ENCODE assay signal across 28 cellular contexts in genomic region chr2:224281374-224281773, GRCh38.
"Had no signal": no experiment of that assay in that cellular context is flagged by ENCODE, and none has a peak within 500 bp of the region (broad histone marks: within the 10 kb centered on the region; RNA-seq: fewer than 3 reads in every experiment).

No MANE protein-coding gene starts in this region.

- H3K27me3 ChIP-seq: stomach, testis, thyroid gland, tibial artery, tibial nerve, transverse colon, upper lobe of left lung, upper lobe of right lung, uterus, vagina had no signal

- H3K27ac Mint-ChIP-seq: stimulated activated effector memory CD8-positive, alpha-beta T cell treated with anti-CD3 and anti-CD28 coated beads, Interleukin-12 subunit alpha, Interleukin-12 subunit beta, amount 100 ng/mL, for 72 hours; stimulated activated memory B cell treated with anti-CD40 and anti-IgM and Interleukin-4, amounts not matched to agents 10 μg/mL and 1 μg/mL and 100 μg/mL, for 72 hours; stimulated activated naive B cell treated with anti-CD40 and anti-IgM and Interleukin-4, amounts not matched to agents 10 μg/mL and 1 μg/mL and 100 μg/mL, for 72 hours; stimulated activated naive CD8-positive, alpha-beta T cell treated with anti-CD3 and anti-CD28 coated beads, Interleukin-15, amount 100 ng/mL, for 72 hours; stimulated activated naive CD8-positive, alpha-beta T cell treated with anti-CD3 and anti-CD28 coated beads, Interleukin-15, Interleukin-2, amounts not matched to agents 100 ng/mL and 50 ng/mL, for 24 hours had no signal

- H3K4me1 ChIP-seq: suprapubic skin, testis, thyroid gland, transverse colon, upper lobe of left lung, upper lobe of right lung, uterus, vagina had no signal

- H3K4me3 ChIP-seq: stomach, suprapubic skin, testis, thoracic aorta, thyroid gland, tibial artery, tibial nerve, transverse colon, upper lobe of left lung, upper lobe of right lung, uterus, vagina had no signal

- H3K9me3 ChIP-seq: stomach, suprapubic skin, testis, thoracic aorta, thyroid gland, tibial artery, tibial nerve, transverse colon, upper lobe of left lung, upper lobe of right lung, uterus, vagina had no signal

- ATAC-seq: stimulated activated effector memory CD8-positive, alpha-beta T cell treated with anti-CD3 and anti-CD28 coated beads, Interleukin-12 subunit alpha, Interleukin-12 subunit beta, amount 100 ng/mL, for 72 hours; stimulated activated memory B cell treated with anti-CD40 and anti-IgM and Interleukin-4, amounts not matched to agents 10 μg/mL and 1 μg/mL and 100 μg/mL, for 72 hours; stimulated activated naive B cell treated with anti-CD40 and anti-IgM and Interleukin-4, amounts not matched to agents 10 μg/mL and 1 μg/mL and 100 μg/mL, for 72 hours; stimulated activated naive CD8-positive, alpha-beta T cell treated with anti-CD3 and anti-CD28 coated beads, Interleukin-15, amount 100 ng/mL, for 72 hours; stimulated activated naive CD8-positive, alpha-beta T cell treated with anti-CD3 and anti-CD28 coated beads, Interleukin-15, Interleukin-2, amounts not matched to agents 100 U/mL and 50 U/mL, for 24 hours; upper lobe of right lung had no signal

- H3K4me3 Mint-ChIP-seq: stimulated activated effector memory CD8-positive, alpha-beta T cell treated with anti-CD3 and anti-CD28 coated beads, Interleukin-12 subunit alpha, Interleukin-12 subunit beta, amount 100 ng/mL, for 72 hours; stimulated activated memory B cell treated with anti-CD40 and anti-IgM and Interleukin-4, amounts not matched to agents 10 μg/mL and 1 μg/mL and 100 μg/mL, for 72 hours; stimulated activated naive B cell treated with anti-CD40 and anti-IgM and Interleukin-4, amounts not matched to agents 10 μg/mL and 1 μg/mL and 100 μg/mL, for 72 hours; stimulated activated naive CD8-positive, alpha-beta T cell treated with anti-CD3 and anti-CD28 coated beads, Interleukin-15, amount 100 ng/mL, for 72 hours; stimulated activated naive CD8-positive, alpha-beta T cell treated with anti-CD3 and anti-CD28 coated beads, Interleukin-15, Interleukin-2, amounts not matched to agents 100 ng/mL and 50 ng/mL, for 24 hours had no signal

- H3K4me1 Mint-ChIP-seq: stimulated activated effector memory CD8-positive, alpha-beta T cell treated with anti-CD3 and anti-CD28 coated beads, Interleukin-12 subunit alpha, Interleukin-12 subunit beta, amount 100 ng/mL, for 72 hours; stimulated activated memory B cell treated with anti-CD40 and anti-IgM and Interleukin-4, amounts not matched to agents 10 μg/mL and 1 μg/mL and 100 μg/mL, for 72 hours; stimulated activated naive B cell treated with anti-CD40 and anti-IgM and Interleukin-4, amounts not matched to agents 10 μg/mL and 1 μg/mL and 100 μg/mL, for 72 hours; stimulated activated naive CD8-positive, alpha-beta T cell treated with anti-CD3 and anti-CD28 coated beads, Interleukin-15, amount 100 ng/mL, for 72 hours had no signal

- FAIRE-seq: urothelium cell line had no signal

- DNase-seq: stimulated activated CD4-positive, alpha-beta T cell treated with anti-CD3 and anti-CD28 coated beads, Interleukin-2, amount 100 ng/mL, for 48 hours; stimulated activated CD4-positive, alpha-beta T cell treated with anti-CD3 and anti-CD28 coated beads, Interleukin-4, amount 100 ng/mL, for 1 hour; stimulated activated CD4-positive, alpha-beta T cell treated with anti-CD3 and anti-CD28 coated beads, Interleukin-4, amount 100 ng/mL, for 24 hours; stimulated activated CD4-positive, alpha-beta T cell treated with anti-CD3 and anti-CD28 coated beads, Interleukin-4, amount 100 ng/mL, for 4 hours; stimulated activated CD8-positive, alpha-beta memory T cell treated with anti-CD3 and anti-CD28 coated beads, Interleukin-4, amount 100 ng/mL, for 48 hours; stimulated activated naive B cell treated with anti-CD40 and anti-IgM and Interleukin-4, amounts not matched to agents 10 μg/mL and 1 μg/mL and 100 μg/mL, for 72 hours; stimulated activated naive CD4-positive, alpha-beta T cell; stimulated activated naive CD4-positive, alpha-beta T cell treated with Interleukin-2 at 50 U/mL for 16 hours; stimulated activated naive CD8-positive, alpha-beta T cell treated with anti-CD3 and anti-CD28 coated beads, Interleukin-15, amount 100 ng/mL, for 72 hours; stimulated activated naive CD8-positive, alpha-beta T cell treated with anti-CD3 and anti-CD28 coated beads, Interleukin-15, Interleukin-2, amounts not matched to agents 100 U/mL and 50 U/mL, for 24 hours; stomach; substantia nigra; testis; thyroid gland; tibial artery; transverse colon; trophoblast cell; upper lobe of left lung; upper lobe of right lung; uterus had no signal

- H3K36me3 ChIP-seq: stomach, suprapubic skin, thoracic aorta, thyroid gland, tibial artery, tibial nerve, transverse colon, upper lobe of left lung, upper lobe of right lung, uterus, vagina had no signal

- H3K9me3 Mint-ChIP-seq: stimulated activated effector memory CD8-positive, alpha-beta T cell treated with anti-CD3 and anti-CD28 coated beads, Interleukin-12 subunit alpha, Interleukin-12 subunit beta, amount 100 ng/mL, for 72 hours; stimulated activated memory B cell treated with anti-CD40 and anti-IgM and Interleukin-4, amounts not matched to agents 10 μg/mL and 1 μg/mL and 100 μg/mL, for 72 hours; stimulated activated naive B cell treated with anti-CD40 and anti-IgM and Interleukin-4, amounts not matched to agents 10 μg/mL and 1 μg/mL and 100 μg/mL, for 72 hours; stimulated activated naive CD8-positive, alpha-beta T cell treated with anti-CD3 and anti-CD28 coated beads, Interleukin-15, amount 100 ng/mL, for 72 hours; stimulated activated naive CD8-positive, alpha-beta T cell treated with anti-CD3 and anti-CD28 coated beads, Interleukin-15, Interleukin-2, amounts not matched to agents 100 ng/mL and 50 ng/mL, for 24 hours had no signal

- H3K36me3 Mint-ChIP-seq: stimulated activated effector memory CD8-positive, alpha-beta T cell treated with anti-CD3 and anti-CD28 coated beads, Interleukin-12 subunit alpha, Interleukin-12 subunit beta, amount 100 ng/mL, for 72 hours; stimulated activated memory B cell treated with anti-CD40 and anti-IgM and Interleukin-4, amounts not matched to agents 10 μg/mL and 1 μg/mL and 100 μg/mL, for 72 hours; stimulated activated naive B cell treated with anti-CD40 and anti-IgM and Interleukin-4, amounts not matched to agents 10 μg/mL and 1 μg/mL and 100 μg/mL, for 72 hours had no signal

- H3K27ac ChIP-seq: stomach, suprapubic skin, testis, thoracic aorta, thyroid gland, tibial artery, tibial nerve, transverse colon, upper lobe of left lung, upper lobe of right lung, uterus, vagina had no signal
